Comparison of ENCODE assay signal across 9 cellular contexts in the genomic region with DNA sequence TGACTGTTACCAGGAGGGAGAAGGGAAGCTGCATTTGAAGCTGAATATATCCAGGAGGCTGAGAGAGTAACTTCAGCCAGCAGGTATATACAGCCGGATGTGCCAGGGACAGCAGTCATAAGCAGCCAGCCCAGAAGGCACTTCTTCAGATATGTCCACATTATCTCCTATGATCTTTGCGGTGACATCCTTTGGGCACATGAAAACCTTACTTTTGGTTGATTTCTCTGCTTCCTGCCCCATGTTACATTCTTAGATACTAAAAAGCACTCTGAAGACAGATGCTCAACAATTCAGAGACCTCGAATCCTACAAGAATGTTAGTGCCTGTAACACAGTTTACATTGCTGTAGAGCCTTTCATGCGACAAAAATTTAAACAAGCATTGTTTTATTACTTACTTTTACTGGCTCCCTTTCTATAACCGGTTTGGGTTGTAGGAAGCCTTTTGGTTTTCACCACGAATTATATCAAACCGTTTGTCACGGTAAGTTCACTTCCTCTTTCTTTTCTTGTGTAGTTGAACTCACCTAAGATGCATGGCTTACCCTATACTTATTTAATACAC. TPM values are rescaled to one million over a fixed set of nuclear protein-coding genes. Genes with fewer than 3 reads are reported as not detected.
DNase-seq lines count a peak whose midpoint lies in the region; ATAC-seq lines count a peak whose summit lies in the region.
"Had no signal": no experiment of that assay in that cellular context is flagged by ENCODE, and none has a peak within 500 bp of the region (broad histone marks: within the 10 kb centered on the region; RNA-seq: fewer than 3 reads in every experiment).

No MANE protein-coding gene starts in this region.

- CTCF ChIA-PET in activated CD4-positive, alpha-beta memory T cell treated with anti-CD3 and anti-CD28 coated beads, Interleukin-2, amount 10 ng/mL, durations not matched to agents 7 days and 5 days (lab: Charles Lee), result interaction anchor here (0.6 to 1.4 kb wide), 2 partner anchors 48 to 234 kb away, joined by 4 to 5 read pairs; no protein-coding TSS in a partner anchor

- DNase-seq in activated gamma-delta T cell treated with Interleukin-2 at 50 U/mL for 16 hours (peak; percentile 22), activated gamma-delta T cell (lab: John Stamatoyannopoulos, UW) (no peak), hypothalamus (lab: John Stamatoyannopoulos, UW) (no peak), caudate nucleus (lab: John Stamatoyannopoulos, UW) (no peak), kidney tubule cell (ENCODE audit: low spot score) (no peak)
- DNase-seq in activated CD4-positive, alpha-beta memory T cell treated with anti-CD3 and anti-CD28 coated beads, Interleukin-2, amount 10 ng/mL, durations not matched to agents 7 days and 5 days, result peak; percentile 61
- DNase-seq in stimulated activated CD4-positive, alpha-beta T cell treated with anti-CD3 and anti-CD28 coated beads, Interleukin-2, amount 100 ng/mL, for 24 hours, result peak; percentile 15 to 31

- H3K27me3 Mint-ChIP-seq in activated CD4-positive, alpha-beta memory T cell treated with anti-CD3 and anti-CD28 coated beads, Interleukin-2, amount 10 ng/mL, durations not matched to agents 7 days and 5 days, result peaks cover 1% of the 10 kb centered on the region

- no peaks in the 10 kb centered on the region for H3K9me3 Mint-ChIP-seq in activated CD4-positive, alpha-beta memory T cell treated with anti-CD3 and anti-CD28 coated beads, Interleukin-2, amount 10 ng/mL, durations not matched to agents 7 days and 5 days

- H3K36me3 Mint-ChIP-seq in activated CD4-positive, alpha-beta memory T cell treated with anti-CD3 and anti-CD28 coated beads, Interleukin-2, amount 10 ng/mL, durations not matched to agents 7 days and 5 days (ENCODE audit: low read depth), result no peaks in the 10 kb centered on the region

- ATAC-seq in HG03571 (IDR thresholded peaks at IDR 0.05; ENCODE audit: unreplicated experiment), result peak; percentile 81

- POLR2A ChIA-PET in activated CD4-positive, alpha-beta memory T cell treated with anti-CD3 and anti-CD28 coated beads, Interleukin-2, amount 10 ng/mL, durations not matched to agents 7 days and 5 days (lab: Charles Lee), result interaction anchor here (1.1 kb wide), 1 partner anchor 37 kb away, joined by 4 read pairs; no protein-coding TSS in a partner anchor

- H3K27ac ChIP-seq in caudate nucleus (ENCODE audit: low read depth, low read length), result no peak overlapping the region
- H3K27ac ChIP-seq: C4-2B had no signal

- peak overlapping the region; percentile 34 for H3K4me3 Mint-ChIP-seq in activated CD4-positive, alpha-beta memory T cell treated with anti-CD3 and anti-CD28 coated beads, Interleukin-2, amount 10 ng/mL, durations not matched to agents 7 days and 5 days

- peaks cover 28% of the 10 kb centered on the region for H3K4me1 Mint-ChIP-seq in activated CD4-positive, alpha-beta memory T cell treated with anti-CD3 and anti-CD28 coated beads, Interleukin-2, amount 10 ng/mL, durations not matched to agents 7 days and 5 days

- H3K27ac Mint-ChIP-seq in activated CD4-positive, alpha-beta memory T cell treated with anti-CD3 and anti-CD28 coated beads, Interleukin-2, amount 10 ng/mL, durations not matched to agents 7 days and 5 days, result peak overlapping the region; percentile 79

RNA-seq across cellular contexts. Expression of gene TLK1, which starts 50.3 kb away (rescaled TPM):
- 10 to 100 TPM; 74.9 to 79.5 TPM for total RNA-seq in activated CD4-positive, alpha-beta memory T cell treated with anti-CD3 and anti-CD28 coated beads, Interleukin-2, amount 10 ng/mL, durations not matched to agents 7 days and 5 days

Comparison
In these comparisons a context has a peak if more than half of its experiments do, and no peak if none do; other contexts are left out.
1. DNase-seq: peak in activated gamma-delta T cell treated with Interleukin-2 at 50 U/mL for 16 hours (single experiment), activated CD4-positive, alpha-beta memory T cell treated with anti-CD3 and anti-CD28 coated beads, Interleukin-2, amount 10 ng/mL, durations not matched to agents 7 days and 5 days (single experiment) and stimulated activated CD4-positive, alpha-beta T cell treated with anti-CD3 and anti-CD28 coated beads, Interleukin-2, amount 100 ng/mL, for 24 hours (2 of 2); none in activated gamma-delta T cell (single experiment), hypothalamus (0 of 51), caudate nucleus (0 of 61) and kidney tubule cell (single experiment).